Comparison of ENCODE assay signal across 1 cellular context in genomic region chr7:29950480-29950879, GRCh38.
A peak's percentile ranks its signal among the peaks of the same experiment; 100 is the strongest.
TF ChIP-seq lines count a peak whose summit lies in the region.

No MANE protein-coding gene starts in this region.

TF ChIP-seq in K562, 482 proteins besides CTCF, POLR2A, EP300 and RAD21:
- peak; percentile 74; the same call in 1 of the 2 replicates for TF ChIP-seq CBX5 (IDR thresholded peaks at IDR 0.05; ENCODE audit: borderline replicate concordance, low read depth)
- TF ChIP-seq GTF2A2 (tag; IDR thresholded peaks at IDR 0.05), result no peak
- TF ChIP-seq CBX3 (IDR thresholded peaks at IDR 0.05; ENCODE audit: borderline replicate concordance in 1 of 2, low read length in 2 of 2), result peak in 1 of 2 experiments; percentile 59; a peak in 1 of 3 replicates
